ENCODE assay signal across 8 cellular contexts in genomic region chr15:76840830-76841460, GRCh38.
DNase-seq lines count a peak whose midpoint lies in the region; ATAC-seq and TF ChIP-seq lines count a peak whose summit lies in the region.

No MANE protein-coding gene starts in this region.

- intact Hi-C loops in psoas muscle (cut with DNase I) (no loop called here), posterior cingulate gyrus (cut with DNase I) (loop anchor here (10.0 kb wide), 1 partner anchor 646 kb away; no protein-coding TSS in a partner anchor)

- H3K36me3 ChIP-seq in psoas muscle (ENCODE audit: insufficient read depth in 1 of 2, low read depth in 1 of 2): peaks cover 0 to 4% of the 10 kb centered on the region in 2 donors

- peaks cover 4% of the 10 kb centered on the region for H3K9me3 ChIP-seq in psoas muscle

- peak in 2 of 4 donors; percentile 67 to 71 for ATAC-seq in psoas muscle

- H3K4me3 ChIP-seq in epithelial cell of proximal tubule (ENCODE audit: low read depth, low read length): no peak overlapping the region
- no peak overlapping the region for H3K4me3 ChIP-seq in psoas muscle

- H3K4me1 ChIP-seq in psoas muscle: no peaks in the 10 kb centered on the region

- in situ Hi-C loops in ACHN (cut with HindIII; ENCODE audit: low pct_ligation_motif_present, low pct_unique_long_range_greater_than_20kb, low sequenced_read_pairs): no loop called here

- H3K27ac ChIP-seq in psoas muscle: no peak overlapping the region

- no peaks in the 10 kb centered on the region for H3K27me3 ChIP-seq in psoas muscle (ENCODE audit: insufficient read depth in 3 of 3, low read length in 2 of 3)

- WGBS in psoas muscle, 3 donors: 64 to 81% (median 75%) methylated on average over 5 of the region's 5 CpGs

- TF ChIP-seq CTCF in GM10266 (IDR thresholded peaks at IDR 0.05; ENCODE audit: control insufficient read depth, insufficient read depth, low read depth, missing control alignments) (peak; percentile 41), epithelial cell of proximal tubule (conservative IDR thresholded peaks at IDR 0.05; ENCODE audit: low read depth, low read length) (peak; percentile 65), psoas muscle (IDR thresholded peaks at IDR 0.05) (peak; percentile 48)

- peak; percentile 44 for DNase-seq in ACHN
- DNase-seq in GM10266 (ENCODE audit: extremely low spot score): peak; percentile 18
- DNase-seq in NCI-H82 (lab: John Stamatoyannopoulos, UW): peak; percentile 64
- DNase-seq in epithelial cell of proximal tubule (ENCODE audit: low read depth): no peak
- DNase-seq in psoas muscle: no peak
- no peak for DNase-seq in activated gamma-delta T cell (lab: John Stamatoyannopoulos, UW)
- DNase-seq in activated naive CD4-positive, alpha-beta T cell (lab: John Stamatoyannopoulos, UW): no peak
- DNase-seq in posterior cingulate gyrus: no peak

Comparison
In these comparisons a context has a peak if more than half of its experiments do, and no peak if none do; other contexts are left out.
1. DNase-seq: peak in ACHN (single experiment), GM10266 (single experiment) and NCI-H82 (single experiment); none in epithelial cell of proximal tubule (single experiment), psoas muscle (0 of 2), activated gamma-delta T cell (single experiment), activated naive CD4-positive, alpha-beta T cell (0 of 4) and posterior cingulate gyrus (0 of 10).
2. Peak in every context shown above with its lines, with median percentiles within 50 percentile points of each other: CTCF ChIP-seq.